ENCODE assay signal across 10 cellular contexts in genomic region chr22:31171696-31172095, GRCh38. TPM values are rescaled to one million over a fixed set of nuclear protein-coding genes. Genes with fewer than 3 reads are reported as not detected.
"Had no signal": no experiment of that assay in that cellular context is flagged by ENCODE, and none has a peak within 500 bp of the region (broad histone marks: within the 10 kb centered on the region; RNA-seq: fewer than 3 reads in every experiment).

No MANE protein-coding gene starts in this region.

RNA-seq across cellular contexts. Expression of gene PLA2G3, which starts 31.4 kb away (rescaled TPM):
- total RNA-seq: activated CD4-positive, alpha-beta memory T cell treated with anti-CD3 and anti-CD28 coated beads for 36 hours; activated CD4-positive, alpha-beta T cell treated with anti-CD3 and anti-CD28 coated beads, Interleukin-2, amount 10 ng/mL, durations not matched to agents 7 days and 5 days; activated naive CD4-positive, alpha-beta T cell treated with anti-CD3 and anti-CD28 coated beads, Interleukin-2, amount 50 U/mL, for 72 hours; activated T-cell treated with anti-CD3 and anti-CD28 coated beads, Interleukin-2, amount 50 U/mL, for 4 hours; astrocyte; LHCN-M2; M059J; PC-3; Right ventricle myocardium inferior; T-cell had no signal

RNA-seq across cellular contexts. Expression of gene INPP5J, which starts 48.9 kb away (rescaled TPM):
- total RNA-seq: activated CD4-positive, alpha-beta T cell treated with anti-CD3 and anti-CD28 coated beads, Interleukin-2, amount 10 ng/mL, durations not matched to agents 7 days and 5 days had no signal
